In genomic region chr2:39697480-39697879, GRCh38 we compare ENCODE assay signal across 18 cellular contexts. TPM values are rescaled to one million over a fixed set of nuclear protein-coding genes. Genes with fewer than 3 reads are reported as not detected.
DNase-seq lines count a peak whose midpoint lies in the region; ATAC-seq, FAIRE-seq and TF ChIP-seq lines count a peak whose summit lies in the region.
"Had no signal": no experiment of that assay in that cellular context is flagged by ENCODE, and none has a peak within 500 bp of the region (broad histone marks: within the 10 kb centered on the region; RNA-seq: fewer than 3 reads in every experiment).

No MANE protein-coding gene starts in this region.

- H3K27ac Mint-ChIP-seq in brain: peak overlapping the region; percentile 17 to 93 (median 74)
- H3K27ac Mint-ChIP-seq: CD4-positive, alpha-beta T cell; GM23338; natural killer cell; stimulated activated naive B cell treated with anti-CD40 and anti-IgM and Interleukin-4, amounts not matched to agents 10 μg/mL and 1 μg/mL and 100 μg/mL, for 72 hours had no signal

- peaks cover 41% of the 10 kb centered on the region for H3K4me1 Mint-ChIP-seq in brain
- H3K4me1 Mint-ChIP-seq: GM23338; natural killer cell; stimulated activated naive B cell treated with anti-CD40 and anti-IgM and Interleukin-4, amounts not matched to agents 10 μg/mL and 1 μg/mL and 100 μg/mL, for 72 hours had no signal

- TF ChIP-seq CTCF in brain (conservative IDR thresholded peaks at IDR 0.05) (no peak), keratinocyte (optimal IDR thresholded peaks at IDR 0.05 in 1 of 3, IDR thresholded peaks at IDR 0.05 in 1 of 3, conservative IDR thresholded peaks at IDR 0.05 in 1 of 3; ENCODE audit: extremely low read depth in 1 of 3, insufficient read depth in 2 of 3, low read length in 3 of 3) (no peak)

- no peak for FAIRE-seq in keratinocyte (lab: Jason Lieb, UNC)

- H3K4me3 ChIP-seq in keratinocyte (ENCODE audit: control insufficient read depth in 2 of 3, extremely low read depth in 1 of 3, insufficient read depth in 2 of 3, low read depth in 1 of 3, low read length in 3 of 3): no peak overlapping the region
- H3K4me3 ChIP-seq: body of pancreas, GM23338, SJSA1 had no signal

- H3K27ac ChIP-seq in keratinocyte (ENCODE audit: control insufficient read depth, insufficient read depth, low read length) (no peak overlapping the region), temporal lobe (ENCODE audit: low read depth, low read length) (peak overlapping the region; percentile 17)
- H3K27ac ChIP-seq: 22Rv1, body of pancreas had no signal

- no peaks in the 10 kb centered on the region for H3K9me1 ChIP-seq in keratinocyte (ENCODE audit: control insufficient read depth, extremely low read depth, insufficient read depth, low read length)

- no peak overlapping the region for H3K4me2 ChIP-seq in keratinocyte (ENCODE audit: control insufficient read depth, extremely low read depth, insufficient read depth, low read depth, low read length)
- H3K4me2 ChIP-seq: GM23338 had no signal

- H3K9me3 Mint-ChIP-seq in brain: peaks cover 24 to 35% (median 31%) of the 10 kb centered on the region in 5 experiments

- no peak for ATAC-seq in esophagus mucosa
- ATAC-seq: GM23338; natural killer cell; stimulated activated naive B cell treated with anti-CD40 and anti-IgM and Interleukin-4, amounts not matched to agents 10 μg/mL and 1 μg/mL and 100 μg/mL, for 72 hours had no signal

- H3K9me3 ChIP-seq in keratinocyte (ENCODE audit: control insufficient read depth, low read depth, low read length): no peaks in the 10 kb centered on the region
- H3K9me3 ChIP-seq: body of pancreas, SJSA1 had no signal

- H3K27me3 Mint-ChIP-seq in brain: no peaks in the 10 kb centered on the region
- H3K27me3 Mint-ChIP-seq: CD4-positive, alpha-beta T cell had no signal

- H3K4me3 Mint-ChIP-seq in brain: peak overlapping the region in 4 of 5 experiments; percentile 18 to 67 (median 38)
- H3K4me3 Mint-ChIP-seq: CD4-positive, alpha-beta T cell; GM23338; natural killer cell; stimulated activated naive B cell treated with anti-CD40 and anti-IgM and Interleukin-4, amounts not matched to agents 10 μg/mL and 1 μg/mL and 100 μg/mL, for 72 hours had no signal

- dilution Hi-C loops in keratinocyte (cut with MboI; ENCODE audit: extremely low pct_ligation_motif_present, low sequenced_read_pairs): no loop called here

- peaks cover 37% of the 10 kb centered on the region for H3K36me3 Mint-ChIP-seq in brain

- DNase-seq in DMS79 treated with DMSO at 0.1 percent for 48 hours (lab: John Stamatoyannopoulos, UW): peak; percentile 52
- no peak for DNase-seq in DMS79 (lab: John Stamatoyannopoulos, UW)
- DNase-seq in keratinocyte (ENCODE audit: low read depth, low spot score): no peak
- DNase-seq in NCI-H748 (lab: John Stamatoyannopoulos, UW; ENCODE audit: unreplicated experiment): no peak
- no peak for DNase-seq in activated CD4-positive, alpha-beta T cell treated with anti-CD3 and anti-CD28 coated beads, Interleukin-2, amount 50 U/mL, for 1 hour
- DNase-seq: activated CD4-positive, alpha-beta T cell treated with anti-CD3 and anti-CD28 coated beads, Interleukin-2, amount 50 U/mL, for 4 hours; CD4-positive, alpha-beta T cell; islet precursor cell; natural killer cell; NCI-H1417 treated with DMSO at 0.1 percent for 48 hours; stimulated activated naive B cell treated with anti-CD40 and anti-IgM and Interleukin-4, amounts not matched to agents 10 μg/mL and 1 μg/mL and 100 μg/mL, for 72 hours had no signal

- H4K20me1 ChIP-seq in keratinocyte (ENCODE audit: control insufficient read depth, extremely low read depth, insufficient read depth, low read length): no peaks in the 10 kb centered on the region

- H3K4me1 ChIP-seq in keratinocyte (ENCODE audit: control insufficient read depth, extremely low read depth, insufficient read depth, low read length): no peaks in the 10 kb centered on the region
- H3K4me1 ChIP-seq: body of pancreas had no signal

- H2AFZ ChIP-seq in keratinocyte (ENCODE audit: control insufficient read depth, low read length): peak overlapping the region; percentile 23
- H2AFZ ChIP-seq: GM23338 had no signal

- no peaks in the 10 kb centered on the region for H3K27me3 ChIP-seq in keratinocyte (ENCODE audit: control insufficient read depth, extremely low read depth, insufficient read depth, low read length)
- H3K27me3 ChIP-seq: body of pancreas, SJSA1 had no signal

- no peaks in the 10 kb centered on the region for H3K36me3 ChIP-seq in keratinocyte (ENCODE audit: control insufficient read depth in 2 of 2, extremely low read depth in 1 of 2, insufficient read depth in 2 of 2, low read length in 2 of 2)
- H3K36me3 ChIP-seq: SJSA1 had no signal

- no peak overlapping the region for H3K9ac ChIP-seq in keratinocyte (ENCODE audit: control insufficient read depth, extremely low read depth, insufficient read depth, low read length)

- H3K79me2 ChIP-seq in keratinocyte (ENCODE audit: control insufficient read depth, insufficient read depth, low read length): no peaks in the 10 kb centered on the region

RNA-seq across cellular contexts. Expression of gene TMEM178A, which starts 31.8 kb away (rescaled TPM):
- polyA plus RNA-seq in brain (ENCODE audit: insufficient read depth, low read depth, low replicate concordance) (25.1 TPM), keratinocyte (0.03 to 0.44 TPM (median 0.07 TPM) in 3 replicates)
- polyA plus RNA-seq in keratinocyte (2011; ENCODE audit: low read depth): 0.86 TPM
- not detected in 2 replicates for polyA plus RNA-seq in keratinocyte (2011; cell fraction: cytosol; rRNA removed)
- 2.9 and 3.9 TPM in 2 replicates for polyA plus RNA-seq in keratinocyte (2011; cell fraction: nucleus; rRNA removed)
- polyA plus RNA-seq in keratinocyte (2012; ENCODE audit: low replicate concordance): 0.65 TPM in 1 of 2 replicates, not detected in the other
- polyA minus RNA-seq in keratinocyte: not detected in 3 replicates
- not detected for polyA minus RNA-seq in keratinocyte (2011; cell fraction: cytosol; rRNA and poly(A)+ RNA removed)
- not detected in 2 replicates for polyA minus RNA-seq in keratinocyte (2011; cell fraction: nucleus; rRNA and poly(A)+ RNA removed)
- total RNA-seq in temporal lobe (23.4 TPM), esophagus mucosa (0.40 TPM)

Comparison
In these comparisons a context has a peak if more than half of its experiments do, and no peak if none do; other contexts are left out.
1. RNA of gene TMEM178A, which starts 31.8 kb away (total RNA-seq): 23.4 TPM in temporal lobe (single experiment); 0.40 TPM in esophagus mucosa (single experiment); every median in the first group is over 10 times any median in the second.